ENCODE assay signal across 12 cellular contexts in genomic region chr19:37303591-37304171, GRCh38.
DNase-seq lines count a peak whose midpoint lies in the region; ATAC-seq and TF ChIP-seq lines count a peak whose summit lies in the region.
"Had no signal": no experiment of that assay in that cellular context is flagged by ENCODE, and none has a peak within 500 bp of the region (broad histone marks: within the 10 kb centered on the region; RNA-seq: fewer than 3 reads in every experiment).

No MANE protein-coding gene starts in this region.

- H3K27ac Mint-ChIP-seq in activated naive CD8-positive, alpha-beta T cell treated with anti-CD3 and anti-CD28 coated beads, Interleukin-2, amount 10 ng/mL, durations not matched to agents 7 days and 5 days, result peak overlapping the region; percentile 54
- no peak overlapping the region for H3K27ac Mint-ChIP-seq in activated T-helper 1 cell treated with anti-CD3 and anti-CD28 coated beads, Interleukin-12 subunit alpha, Interleukin-12 subunit beta, Interleukin-2, Interleukin-4 antibody, amounts not matched to agents 30 ng/mL and 10 ng/mL and 1 ng/mL, durations not matched to agents 14 hours and 24 hours and 36 hours
- H3K27ac Mint-ChIP-seq: HFFc6 had no signal

- peaks cover 2% of the 10 kb centered on the region for H3K36me3 Mint-ChIP-seq in activated naive CD8-positive, alpha-beta T cell treated with anti-CD3 and anti-CD28 coated beads, Interleukin-2, amount 10 ng/mL, durations not matched to agents 7 days and 5 days
- H3K36me3 Mint-ChIP-seq in activated T-helper 1 cell treated with anti-CD3 and anti-CD28 coated beads, Interleukin-12 subunit alpha, Interleukin-12 subunit beta, Interleukin-2, Interleukin-4 antibody, amounts not matched to agents 30 ng/mL and 10 ng/mL and 1 ng/mL, durations not matched to agents 14 hours and 24 hours and 36 hours (ENCODE audit: low read depth), result no peaks in the 10 kb centered on the region
- H3K36me3 Mint-ChIP-seq: IgD-negative memory B cell had no signal

- H3K9me3 ChIP-seq in right atrium auricular region, result no peaks in the 10 kb centered on the region
- peaks cover 4% of the 10 kb centered on the region for H3K9me3 ChIP-seq in psoas muscle

- H3K36me3 ChIP-seq in right atrium auricular region, result no peaks in the 10 kb centered on the region
- no peaks in the 10 kb centered on the region for H3K36me3 ChIP-seq in psoas muscle (ENCODE audit: insufficient read depth in 1 of 2, low read depth in 1 of 2)

- peak overlapping the region; percentile 57 for H3K4me3 Mint-ChIP-seq in activated naive CD8-positive, alpha-beta T cell treated with anti-CD3 and anti-CD28 coated beads, Interleukin-2, amount 10 ng/mL, durations not matched to agents 7 days and 5 days
- no peak overlapping the region for H3K4me3 Mint-ChIP-seq in activated T-helper 1 cell treated with anti-CD3 and anti-CD28 coated beads, Interleukin-12 subunit alpha, Interleukin-12 subunit beta, Interleukin-2, Interleukin-4 antibody, amounts not matched to agents 30 ng/mL and 10 ng/mL and 1 ng/mL, durations not matched to agents 14 hours and 24 hours and 36 hours
- H3K4me3 Mint-ChIP-seq: HFFc6 had no signal

- H3K27me3 ChIP-seq in right atrium auricular region (no peaks in the 10 kb centered on the region), psoas muscle (ENCODE audit: insufficient read depth in 3 of 3, low read length in 2 of 3) (peaks cover 0 to 9% (median 0%) of the 10 kb centered on the region in 3 donors)
- H3K27me3 ChIP-seq: body of pancreas had no signal

- H3K27ac ChIP-seq in right atrium auricular region, result peak overlapping the region in 1 of 2 donors; percentile 52
- H3K27ac ChIP-seq in psoas muscle, result no peak overlapping the region

- peaks cover 9% of the 10 kb centered on the region for H3K9me3 Mint-ChIP-seq in activated naive CD8-positive, alpha-beta T cell treated with anti-CD3 and anti-CD28 coated beads, Interleukin-2, amount 10 ng/mL, durations not matched to agents 7 days and 5 days
- H3K9me3 Mint-ChIP-seq in activated T-helper 1 cell treated with anti-CD3 and anti-CD28 coated beads, Interleukin-12 subunit alpha, Interleukin-12 subunit beta, Interleukin-2, Interleukin-4 antibody, amounts not matched to agents 30 ng/mL and 10 ng/mL and 1 ng/mL, durations not matched to agents 14 hours and 24 hours and 36 hours, result peaks cover 41% of the 10 kb centered on the region

- peak overlapping the region; percentile 44 to 49 for H3K4me3 ChIP-seq in right atrium auricular region
- peak overlapping the region; percentile 56 for H3K4me3 ChIP-seq in psoas muscle
- H3K4me3 ChIP-seq: body of pancreas had no signal

- 26 to 66% (median 53%) methylated on average over 29 to 36 of the region's 36 CpGs for WGBS in psoas muscle, 3 donors

- H3K4me1 ChIP-seq in right atrium auricular region (no peaks in the 10 kb centered on the region), psoas muscle (no peaks in the 10 kb centered on the region)
- H3K4me1 ChIP-seq: body of pancreas had no signal

- no peaks in the 10 kb centered on the region for H3K27me3 Mint-ChIP-seq in activated naive CD8-positive, alpha-beta T cell treated with anti-CD3 and anti-CD28 coated beads, Interleukin-2, amount 10 ng/mL, durations not matched to agents 7 days and 5 days
- no peaks in the 10 kb centered on the region for H3K27me3 Mint-ChIP-seq in activated T-helper 1 cell treated with anti-CD3 and anti-CD28 coated beads, Interleukin-12 subunit alpha, Interleukin-12 subunit beta, Interleukin-2, Interleukin-4 antibody, amounts not matched to agents 30 ng/mL and 10 ng/mL and 1 ng/mL, durations not matched to agents 14 hours and 24 hours and 36 hours (ENCODE audit: insufficient read depth)

- no peak for TF ChIP-seq CTCF in right atrium auricular region (IDR thresholded peaks at IDR 0.05)
- no peak for TF ChIP-seq CTCF in psoas muscle (IDR thresholded peaks at IDR 0.05)

- ATAC-seq in activated naive CD8-positive, alpha-beta T cell treated with anti-CD3 and anti-CD28 coated beads, Interleukin-2, amount 10 ng/mL, durations not matched to agents 7 days and 5 days (ENCODE audit: low read depth), result no peak
- no peak for ATAC-seq in psoas muscle
- ATAC-seq in HG03432 (IDR thresholded peaks at IDR 0.05; ENCODE audit: unreplicated experiment), result no peak
- no peak for ATAC-seq in GM18858 (IDR thresholded peaks at IDR 0.05; ENCODE audit: unreplicated experiment)

- DNase-seq in AG20443 (ENCODE audit: low spot score) (peak; percentile 25), right atrium auricular region (ENCODE audit: low spot score) (no peak), psoas muscle (no peak), HuH-7.5 (ENCODE audit: low spot score) (no peak)
- DNase-seq in activated naive CD8-positive, alpha-beta T cell treated with anti-CD3 and anti-CD28 coated beads, Interleukin-2, amount 10 ng/mL, durations not matched to agents 7 days and 5 days, result no peak
- DNase-seq in activated T-helper 1 cell treated with anti-CD3 and anti-CD28 coated beads, Interleukin-12 subunit alpha, Interleukin-12 subunit beta, Interleukin-2, Interleukin-4 antibody, amounts not matched to agents 30 ng/mL and 10 ng/mL and 1 ng/mL, durations not matched to agents 14 hours and 24 hours and 36 hours (ENCODE audit: low spot score), result no peak
- DNase-seq: activated CD4-positive, CD25-positive, alpha-beta regulatory T cell treated with anti-CD3 and anti-CD28 coated beads, Interleukin-2, amount 50 U/mL, for 72 hours; HFFc6 had no signal

- no peaks in the 10 kb centered on the region for H3K4me1 Mint-ChIP-seq in activated naive CD8-positive, alpha-beta T cell treated with anti-CD3 and anti-CD28 coated beads, Interleukin-2, amount 10 ng/mL, durations not matched to agents 7 days and 5 days
- no peaks in the 10 kb centered on the region for H3K4me1 Mint-ChIP-seq in activated T-helper 1 cell treated with anti-CD3 and anti-CD28 coated beads, Interleukin-12 subunit alpha, Interleukin-12 subunit beta, Interleukin-2, Interleukin-4 antibody, amounts not matched to agents 30 ng/mL and 10 ng/mL and 1 ng/mL, durations not matched to agents 14 hours and 24 hours and 36 hours (ENCODE audit: low read depth)
- H3K4me1 Mint-ChIP-seq: IgD-negative memory B cell had no signal

- POLR2A ChIA-PET in activated naive CD8-positive, alpha-beta T cell treated with anti-CD3 and anti-CD28 coated beads, Interleukin-2, amount 10 ng/mL, durations not matched to agents 7 days and 5 days (lab: Charles Lee), result no interaction called here

- intact Hi-C loops in psoas muscle (cut with DNase I), result no loop called here
- intact Hi-C loops in activated T-helper 1 cell treated with anti-CD3 and anti-CD28 coated beads, Interleukin-12 subunit alpha, Interleukin-12 subunit beta, Interleukin-2, Interleukin-4 antibody, amounts not matched to agents 30 ng/mL and 10 ng/mL and 1 ng/mL, durations not matched to agents 14 hours and 24 hours and 36 hours (cut with micrococcal nuclease), result no loop called here
